In genomic region chr4:153564630-153565525, GRCh38 we compare ENCODE assay signal across 9 cellular contexts.
DNase-seq lines count a peak whose midpoint lies in the region; ATAC-seq, FAIRE-seq and TF ChIP-seq lines count a peak whose summit lies in the region.
"Had no signal": no experiment of that assay in that cellular context is flagged by ENCODE, and none has a peak within 500 bp of the region (broad histone marks: within the 10 kb centered on the region; RNA-seq: fewer than 3 reads in every experiment).

No MANE protein-coding gene starts in this region.

- H3K27ac Mint-ChIP-seq in activated naive CD4-positive, alpha-beta T cell treated with anti-CD3 and anti-CD28 coated beads, Interleukin-2, amount 50 U/mL, for 72 hours: peak overlapping the region; percentile 39 to 48
- peak overlapping the region; percentile 49 for H3K27ac Mint-ChIP-seq in activated naive CD8-positive, alpha-beta T cell treated with anti-CD3 and anti-CD28 coated beads, Interleukin-2, amount 10 ng/mL, durations not matched to agents 7 days and 5 days

- peaks cover 23 to 58% of the 10 kb centered on the region in 2 donors for H3K36me3 Mint-ChIP-seq in activated naive CD4-positive, alpha-beta T cell treated with anti-CD3 and anti-CD28 coated beads, Interleukin-2, amount 50 U/mL, for 72 hours
- H3K36me3 Mint-ChIP-seq in activated naive CD8-positive, alpha-beta T cell treated with anti-CD3 and anti-CD28 coated beads, Interleukin-2, amount 10 ng/mL, durations not matched to agents 7 days and 5 days: peaks cover 53% of the 10 kb centered on the region

- 90% methylated on average over 7 of the region's 7 CpGs for WGBS in thymus
- WGBS in adrenal gland, 4 donors: 64 to 70% (median 68%) methylated on average over 7 of the region's 7 CpGs

- no peak for ATAC-seq in activated naive CD4-positive, alpha-beta T cell treated with anti-CD3 and anti-CD28 coated beads, Interleukin-2, amount 50 U/mL, for 72 hours
- ATAC-seq in activated naive CD8-positive, alpha-beta T cell treated with anti-CD3 and anti-CD28 coated beads, Interleukin-2, amount 10 ng/mL, durations not matched to agents 7 days and 5 days (ENCODE audit: low read depth): no peak
- ATAC-seq in HG02798 (IDR thresholded peaks at IDR 0.05; ENCODE audit: poor library complexity, unreplicated experiment): no peak

- POLR2A ChIA-PET in activated naive CD8-positive, alpha-beta T cell treated with anti-CD3 and anti-CD28 coated beads, Interleukin-2, amount 10 ng/mL, durations not matched to agents 7 days and 5 days (lab: Charles Lee): interaction anchor here (0.7 kb wide), 1 partner anchor 9 kb away, joined by 3 read pairs; no protein-coding TSS in a partner anchor

- peaks cover 0 to 5% of the 10 kb centered on the region in 2 donors for H3K36me3 ChIP-seq in kidney (ENCODE audit: control insufficient read depth in 1 of 2, insufficient read depth in 2 of 2, low read length in 2 of 2)
- peaks cover 25% of the 10 kb centered on the region for H3K36me3 ChIP-seq in thymus (ENCODE audit: control insufficient read depth, insufficient read depth)
- no peaks in the 10 kb centered on the region for H3K36me3 ChIP-seq in adrenal gland (replicated peaks in 1 of 2)

- no peaks in the 10 kb centered on the region for H3K27me3 ChIP-seq in thymus (ENCODE audit: control insufficient read depth, insufficient read depth)
- H3K27me3 ChIP-seq in adrenal gland: no peaks in the 10 kb centered on the region

- H3K27me3 Mint-ChIP-seq in activated naive CD8-positive, alpha-beta T cell treated with anti-CD3 and anti-CD28 coated beads, Interleukin-2, amount 10 ng/mL, durations not matched to agents 7 days and 5 days: no peaks in the 10 kb centered on the region

- peaks cover 8 to 13% of the 10 kb centered on the region in 2 donors for H3K9me3 Mint-ChIP-seq in activated naive CD4-positive, alpha-beta T cell treated with anti-CD3 and anti-CD28 coated beads, Interleukin-2, amount 50 U/mL, for 72 hours
- peaks cover 8% of the 10 kb centered on the region for H3K9me3 Mint-ChIP-seq in activated naive CD8-positive, alpha-beta T cell treated with anti-CD3 and anti-CD28 coated beads, Interleukin-2, amount 10 ng/mL, durations not matched to agents 7 days and 5 days

- H3K4me1 Mint-ChIP-seq in activated naive CD8-positive, alpha-beta T cell treated with anti-CD3 and anti-CD28 coated beads, Interleukin-2, amount 10 ng/mL, durations not matched to agents 7 days and 5 days: peaks cover 30% of the 10 kb centered on the region

- H3K4me3 ChIP-seq in kidney (ENCODE audit: low read length in 2 of 2) (no peak overlapping the region), thymus (ENCODE audit: low read length) (no peak overlapping the region), adrenal gland (no peak overlapping the region)

- no peak for FAIRE-seq in kidney (lab: Jason Lieb, UNC)

- H3K27ac ChIP-seq in kidney (ENCODE audit: low read depth in 2 of 2, low read length in 2 of 2) (peak overlapping the region; percentile 1 to 51), thymus (ENCODE audit: low read depth) (peak overlapping the region; percentile 25), adrenal gland (no peak overlapping the region)

- H3K4me3 Mint-ChIP-seq in activated naive CD8-positive, alpha-beta T cell treated with anti-CD3 and anti-CD28 coated beads, Interleukin-2, amount 10 ng/mL, durations not matched to agents 7 days and 5 days: no peak overlapping the region

- no peak for DNase-seq in activated naive CD4-positive, alpha-beta T cell treated with anti-CD3 and anti-CD28 coated beads, Interleukin-2, amount 50 U/mL, for 72 hours (ENCODE audit: low spot score in 2 of 2)
- DNase-seq in activated naive CD4-positive, alpha-beta T cell (lab: John Stamatoyannopoulos, UW): no peak
- no peak for DNase-seq in activated naive CD8-positive, alpha-beta T cell treated with anti-CD3 and anti-CD28 coated beads, Interleukin-2, amount 10 ng/mL, durations not matched to agents 7 days and 5 days
- no peak for DNase-seq in kidney
- DNase-seq in adrenal gland: no peak
- DNase-seq in stimulated activated CD4-positive, alpha-beta T cell treated with anti-CD3 and anti-CD28 coated beads, Interleukin-2, amount 100 ng/mL, for 48 hours: no peak
- DNase-seq: SHP77 had no signal

- peaks cover 5% of the 10 kb centered on the region in 2 donors for H3K4me1 ChIP-seq in kidney (ENCODE audit: control insufficient read depth in 1 of 2, insufficient read depth in 1 of 2, low read depth in 1 of 2, low read length in 2 of 2)
- H3K4me1 ChIP-seq in thymus (ENCODE audit: control insufficient read depth, insufficient read depth, low read length): peaks cover 3% of the 10 kb centered on the region
- H3K4me1 ChIP-seq in adrenal gland (replicated peaks in 1 of 2): peaks cover 0 to 9% of the 10 kb centered on the region in 2 donors

- H3K9ac ChIP-seq in kidney (ENCODE audit: low read length in 2 of 2): no peak overlapping the region

- intact Hi-C loops in kidney (cut with DNase I): no loop called here
- intact Hi-C loops in adrenal gland (cut with DNase I): no loop called here

- H3K9me3 ChIP-seq in kidney (ENCODE audit: control insufficient read depth in 1 of 2, low read length in 2 of 2) (peaks cover 0 to 2% of the 10 kb centered on the region in 2 donors), thymus (ENCODE audit: control insufficient read depth) (no peaks in the 10 kb centered on the region), adrenal gland (replicated peaks in 1 of 3) (no peaks in the 10 kb centered on the region)

- TF ChIP-seq POLR2A in adrenal gland (IDR thresholded peaks at IDR 0.05): no peak

- TF ChIP-seq CTCF in kidney (IDR thresholded peaks at IDR 0.05; ENCODE audit: borderline replicate concordance, extremely low read depth, insufficient read depth) (no peak), adrenal gland (IDR thresholded peaks at IDR 0.05) (no peak)

Comparison
In these comparisons a context has a peak if more than half of its experiments do, and no peak if none do; other contexts are left out.
1. H3K27ac ChIP-seq: peak in kidney (2 of 2) and thymus (single experiment); none in adrenal gland (0 of 5).